ENCODE assay signal across 7 cellular contexts in the genomic region with DNA sequence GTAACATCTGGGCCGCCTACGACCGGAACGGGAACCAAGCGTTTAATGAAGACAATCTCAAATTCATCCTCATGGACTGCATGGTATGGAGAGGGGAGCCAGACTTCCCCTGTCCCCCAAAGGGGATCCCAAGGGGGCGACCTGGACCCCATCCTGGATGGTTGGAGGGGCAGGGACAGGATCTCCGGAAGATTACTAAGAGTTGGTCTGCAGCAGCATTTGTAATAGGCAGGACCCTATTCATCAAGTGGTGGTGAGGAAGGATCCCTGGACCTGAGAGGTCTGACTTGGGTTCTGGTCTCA. TPM values are rescaled to one million over a fixed set of nuclear protein-coding genes. Genes with fewer than 3 reads are reported as not detected.
DNase-seq lines count a peak whose midpoint lies in the region; ATAC-seq and TF ChIP-seq lines count a peak whose summit lies in the region.

No MANE protein-coding gene starts in this region.

- no peaks in the 10 kb centered on the region for H3K9me3 Mint-ChIP-seq in activated naive CD8-positive, alpha-beta T cell (ENCODE audit: low read depth)
- H3K9me3 Mint-ChIP-seq in immature natural killer cell, result no peaks in the 10 kb centered on the region

- no peak for ATAC-seq in HG03159 (IDR thresholded peaks at IDR 0.05; ENCODE audit: unreplicated experiment)

- H3K4me1 Mint-ChIP-seq in activated naive CD8-positive, alpha-beta T cell (ENCODE audit: low read depth), result peaks cover 30% of the 10 kb centered on the region
- peaks cover 21 to 40% of the 10 kb centered on the region in 2 donors for H3K4me1 Mint-ChIP-seq in immature natural killer cell

- H3K4me3 Mint-ChIP-seq in activated naive CD8-positive, alpha-beta T cell, result peak overlapping the region; percentile 93
- H3K4me3 Mint-ChIP-seq in immature natural killer cell, result peak overlapping the region; percentile 94 to 99 (median 94)

- H3K9me3 ChIP-seq in HUES48 (ENCODE audit: control insufficient read depth, insufficient read depth, low read length) (no peaks in the 10 kb centered on the region), stomach (no peaks in the 10 kb centered on the region)

- H3K36me3 ChIP-seq in HUES48 (ENCODE audit: control insufficient read depth, insufficient read depth, low read length) (peaks cover 29% of the 10 kb centered on the region), stomach (peaks cover 11 to 32% (median 24%) of the 10 kb centered on the region in 4 donors)

- H3K9ac ChIP-seq in HUES48 (ENCODE audit: low read depth, low read length), result 0 out of 2 replicates have a peak overlapping the region, but pooled peaks have one; percentile 48

- no peaks in the 10 kb centered on the region for H3K27me3 Mint-ChIP-seq in activated naive CD8-positive, alpha-beta T cell
- H3K27me3 Mint-ChIP-seq in immature natural killer cell (ENCODE audit: low read depth in 3 of 3), result peaks cover 2 to 9% (median 3%) of the 10 kb centered on the region in 3 donors

- H3K36me3 Mint-ChIP-seq in activated naive CD8-positive, alpha-beta T cell, result no peaks in the 10 kb centered on the region
- H3K36me3 Mint-ChIP-seq in immature natural killer cell, result peaks cover 0 to 6% (median 0%) of the 10 kb centered on the region in 3 donors

- DNase-seq in immature natural killer cell (no peak), stomach (no peak), HUDEP-2 (lab: John Stamatoyannopoulos, UW; ENCODE audit: unreplicated experiment in 76 of 76) (no peak), islet precursor cell (no peak)

- WGBS in stomach, 5 donors, result 0 to 4% (median 1%) methylated on average over 2 to 7 of the region's 7 CpGs

- H3K27ac ChIP-seq in HUES48 (ENCODE audit: low read depth, low read length), result peak overlapping the region; percentile 36
- peak overlapping the region; percentile 66 to 93 (median 92) for H3K27ac ChIP-seq in stomach

- intact Hi-C loops in stomach (cut with DNase I; ENCODE audit: low total_unique reads), result no loop called here

- H3K4me3 ChIP-seq in HUES48 (ENCODE audit: low read depth, low read length) (peak overlapping the region; percentile 96), stomach (peak overlapping the region; percentile 71 to 97 (median 86))

- no peaks in the 10 kb centered on the region for H3K27me3 ChIP-seq in HUES48 (ENCODE audit: control insufficient read depth, insufficient read depth, low read length)
- H3K27me3 ChIP-seq in stomach, result no peaks in the 10 kb centered on the region

- peak overlapping the region; percentile 46 for H3K27ac Mint-ChIP-seq in activated naive CD8-positive, alpha-beta T cell
- peak overlapping the region in 4 of 6 donors; percentile 20 to 92 (median 45) for H3K27ac Mint-ChIP-seq in immature natural killer cell

- peaks cover 8% of the 10 kb centered on the region; the same call in 1 of the 2 replicates for H3K4me1 ChIP-seq in HUES48 (ENCODE audit: control insufficient read depth, insufficient read depth, low read length)
- H3K4me1 ChIP-seq in stomach, result peaks cover 14 to 39% (median 29%) of the 10 kb centered on the region in 4 donors

- TF ChIP-seq EP300 in stomach (IDR thresholded peaks at IDR 0.05), result no peak

- TF ChIP-seq CTCF in stomach (IDR thresholded peaks at IDR 0.05), result no peak

- no peak for TF ChIP-seq POLR2A in stomach (IDR thresholded peaks at IDR 0.05)

RNA-seq across cellular contexts. Expression of gene LAMTOR2, which starts 0.7 kb away (rescaled TPM):
- polyA plus RNA-seq in immature natural killer cell (100 to 1,000 TPM; 144 to 204 (median 160) TPM), stomach (100 to 1,000 TPM; 123 to 170 (median 158) TPM)
- 10 to 100 TPM in 3 of 5 donors, 1 to 10 TPM in 1, not detected in 1; 7.0 to 40.6 (median 21.4) TPM for total RNA-seq in stomach

RNA-seq across cellular contexts. Expression of gene UBQLN4, which starts 1.7 kb away (rescaled TPM):
- 10 to 100 TPM in 1 of 3 donors, 1 to 10 TPM in 2; 5.0 to 10.8 (median 7.6) TPM for polyA plus RNA-seq in immature natural killer cell
- total RNA-seq in stomach, result 10 to 100 TPM in 3 of 5 donors, 1 to 10 TPM in 2; 6.4 to 41.1 (median 14.0) TPM
- polyA plus RNA-seq in stomach, result 10 to 100 TPM; 17.3 to 25.5 (median 20.6) TPM

RNA-seq across cellular contexts. Expression of gene RAB25, which starts 5.7 kb away (rescaled TPM):
- not detected for polyA plus RNA-seq in immature natural killer cell
- 100 to 1,000 TPM in 3 of 5 donors, 10 to 100 TPM in 2; 36.7 to 249 (median 216) TPM for total RNA-seq in stomach
- 100 to 1,000 TPM; 126 to 267 (median 168) TPM for polyA plus RNA-seq in stomach

RNA-seq across cellular contexts. Expression of gene MEX3A, which starts 27.0 kb away (rescaled TPM):
- polyA plus RNA-seq in immature natural killer cell, result not detected
- 10 to 100 TPM in 1 of 5 donors, 1 to 10 TPM in 2, not detected in 2; 1.5 to 11.0 (median 1.6) TPM for total RNA-seq in stomach
- 1 to 10 TPM in 1 of 3 donors, under 1 TPM in 1, not detected in 1; 0.25 to 1.1 TPM for polyA plus RNA-seq in stomach

RNA-seq across cellular contexts. Expression of gene SSR2, which starts 34.5 kb away (rescaled TPM):
- polyA plus RNA-seq in immature natural killer cell (100 to 1,000 TPM; 469 to 608 (median 563) TPM), stomach (100 to 1,000 TPM; 223 to 309 (median 242) TPM)
- total RNA-seq in stomach, result 100 to 1,000 TPM in 4 of 5 donors, 10 to 100 TPM in 1; 67.1 to 354 (median 216) TPM

Comparison
In these comparisons a context has a peak if more than half of its experiments do, and no peak if none do; other contexts are left out.
1. RNA of gene RAB25, which starts 5.7 kb away (polyA plus RNA-seq): 126 to 267 TPM in stomach; not detected in immature natural killer cell; every median in the first group is over 100 times any median in the second.